In the genomic region with DNA sequence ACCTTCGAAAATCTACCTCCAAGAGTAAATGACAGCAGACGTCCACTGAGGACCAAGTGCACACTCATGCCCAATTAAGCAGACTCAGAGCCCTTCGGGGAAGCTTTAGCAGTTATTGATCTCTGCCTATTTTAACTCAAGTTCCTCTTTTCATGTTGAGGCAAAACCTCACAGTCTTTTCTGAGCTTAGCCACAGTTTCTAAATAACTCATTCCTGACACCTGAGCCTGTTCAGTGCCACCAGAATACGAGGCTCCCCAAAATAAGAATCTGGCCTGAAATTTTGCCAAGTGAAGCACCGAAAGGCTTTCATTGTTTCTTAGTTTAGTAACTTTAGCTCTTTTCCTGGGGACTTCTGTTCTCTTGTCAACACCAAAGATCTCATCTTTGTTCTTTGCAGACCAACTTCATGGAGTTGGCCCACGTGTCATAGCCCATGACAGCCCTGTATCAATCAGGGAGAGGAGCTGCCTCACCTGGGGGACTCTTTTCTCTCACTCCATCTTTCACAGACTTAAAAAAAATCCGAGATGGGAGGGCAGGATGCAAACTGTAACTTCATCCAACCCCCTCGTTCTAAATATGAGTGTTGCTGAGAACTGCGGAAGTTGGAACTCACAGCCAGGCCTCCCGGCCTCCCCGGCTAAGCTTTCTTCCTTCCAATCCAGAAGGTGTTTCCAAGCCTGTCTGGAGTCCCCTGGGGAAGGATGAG, we compare ENCODE assay signal across 1 cellular context.
TF ChIP-seq lines count a peak whose summit lies in the region.

No MANE protein-coding gene starts in this region.

TF ChIP-seq in K562, 482 proteins besides CTCF, POLR2A, EP300 and RAD21 (continued from another document):
- TF ChIP-seq, protein P1, sequence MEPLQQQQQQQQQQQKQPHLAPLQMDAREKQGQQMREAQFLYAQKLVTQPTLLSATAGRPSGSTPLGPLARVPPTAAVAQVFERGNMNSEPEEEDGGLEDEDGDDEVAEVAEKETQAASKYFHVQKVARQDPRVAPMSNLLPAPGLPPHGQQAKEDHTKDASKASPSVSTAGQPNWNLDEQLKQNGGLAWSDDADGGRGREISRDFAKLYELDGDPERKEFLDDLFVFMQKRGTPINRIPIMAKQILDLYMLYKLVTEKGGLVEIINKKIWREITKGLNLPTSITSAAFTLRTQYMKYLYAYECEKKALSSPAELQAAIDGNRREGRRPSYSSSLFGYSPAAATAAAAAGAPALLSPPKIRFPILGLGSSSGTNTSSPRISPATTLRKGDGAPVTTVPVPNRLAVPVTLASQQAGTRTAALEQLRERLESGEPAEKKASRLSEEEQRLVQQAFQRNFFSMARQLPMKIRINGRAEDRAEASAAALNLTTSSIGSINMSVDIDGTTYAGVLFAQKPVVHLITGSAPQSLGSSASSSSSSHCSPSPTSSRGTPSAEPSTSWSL (CRISPR knock-in tag; IDR thresholded peaks at IDR 0.05; ENCODE audit: borderline replicate concordance), result no peak
- TF ChIP-seq ZNF707 (CRISPR knock-in tag; conservative IDR thresholded peaks at IDR 0.05) (no peak), NCOA1 (IDR thresholded peaks at IDR 0.05; ENCODE audit: low read depth) (no peak), RB1 (IDR thresholded peaks at IDR 0.05; ENCODE audit: low read depth) (no peak), BCL6 (CRISPR knock-in tag; IDR thresholded peaks at IDR 0.05) (no peak)
- TF ChIP-seq, protein P2, sequence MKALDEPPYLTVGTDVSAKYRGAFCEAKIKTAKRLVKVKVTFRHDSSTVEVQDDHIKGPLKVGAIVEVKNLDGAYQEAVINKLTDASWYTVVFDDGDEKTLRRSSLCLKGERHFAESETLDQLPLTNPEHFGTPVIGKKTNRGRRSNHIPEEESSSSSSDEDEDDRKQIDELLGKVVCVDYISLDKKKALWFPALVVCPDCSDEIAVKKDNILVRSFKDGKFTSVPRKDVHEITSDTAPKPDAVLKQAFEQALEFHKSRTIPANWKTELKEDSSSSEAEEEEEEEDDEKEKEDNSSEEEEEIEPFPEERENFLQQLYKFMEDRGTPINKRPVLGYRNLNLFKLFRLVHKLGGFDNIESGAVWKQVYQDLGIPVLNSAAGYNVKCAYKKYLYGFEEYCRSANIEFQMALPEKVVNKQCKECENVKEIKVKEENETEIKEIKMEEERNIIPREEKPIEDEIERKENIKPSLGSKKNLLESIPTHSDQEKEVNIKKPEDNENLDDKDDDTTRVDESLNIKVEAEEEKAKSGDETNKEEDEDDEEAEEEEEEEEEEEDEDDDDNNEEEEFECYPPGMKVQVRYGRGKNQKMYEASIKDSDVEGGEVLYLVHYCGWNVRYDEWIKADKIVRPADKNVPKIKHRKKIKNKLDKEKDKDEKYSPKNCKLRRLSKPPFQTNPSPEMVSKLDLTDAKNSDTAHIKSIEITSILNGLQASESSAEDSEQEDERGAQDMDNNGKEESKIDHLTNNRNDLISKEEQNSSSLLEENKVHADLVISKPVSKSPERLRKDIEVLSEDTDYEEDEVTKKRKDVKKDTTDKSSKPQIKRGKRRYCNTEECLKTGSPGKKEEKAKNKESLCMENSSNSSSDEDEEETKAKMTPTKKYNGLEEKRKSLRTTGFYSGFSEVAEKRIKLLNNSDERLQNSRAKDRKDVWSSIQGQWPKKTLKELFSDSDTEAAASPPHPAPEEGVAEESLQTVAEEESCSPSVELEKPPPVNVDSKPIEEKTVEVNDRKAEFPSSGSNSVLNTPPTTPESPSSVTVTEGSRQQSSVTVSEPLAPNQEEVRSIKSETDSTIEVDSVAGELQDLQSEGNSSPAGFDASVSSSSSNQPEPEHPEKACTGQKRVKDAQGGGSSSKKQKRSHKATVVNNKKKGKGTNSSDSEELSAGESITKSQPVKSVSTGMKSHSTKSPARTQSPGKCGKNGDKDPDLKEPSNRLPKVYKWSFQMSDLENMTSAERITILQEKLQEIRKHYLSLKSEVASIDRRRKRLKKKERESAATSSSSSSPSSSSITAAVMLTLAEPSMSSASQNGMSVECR (CRISPR knock-in tag; IDR thresholded peaks at IDR 0.05), result no peak
